ENCODE assay signal across 8 cellular contexts in the genomic region with DNA sequence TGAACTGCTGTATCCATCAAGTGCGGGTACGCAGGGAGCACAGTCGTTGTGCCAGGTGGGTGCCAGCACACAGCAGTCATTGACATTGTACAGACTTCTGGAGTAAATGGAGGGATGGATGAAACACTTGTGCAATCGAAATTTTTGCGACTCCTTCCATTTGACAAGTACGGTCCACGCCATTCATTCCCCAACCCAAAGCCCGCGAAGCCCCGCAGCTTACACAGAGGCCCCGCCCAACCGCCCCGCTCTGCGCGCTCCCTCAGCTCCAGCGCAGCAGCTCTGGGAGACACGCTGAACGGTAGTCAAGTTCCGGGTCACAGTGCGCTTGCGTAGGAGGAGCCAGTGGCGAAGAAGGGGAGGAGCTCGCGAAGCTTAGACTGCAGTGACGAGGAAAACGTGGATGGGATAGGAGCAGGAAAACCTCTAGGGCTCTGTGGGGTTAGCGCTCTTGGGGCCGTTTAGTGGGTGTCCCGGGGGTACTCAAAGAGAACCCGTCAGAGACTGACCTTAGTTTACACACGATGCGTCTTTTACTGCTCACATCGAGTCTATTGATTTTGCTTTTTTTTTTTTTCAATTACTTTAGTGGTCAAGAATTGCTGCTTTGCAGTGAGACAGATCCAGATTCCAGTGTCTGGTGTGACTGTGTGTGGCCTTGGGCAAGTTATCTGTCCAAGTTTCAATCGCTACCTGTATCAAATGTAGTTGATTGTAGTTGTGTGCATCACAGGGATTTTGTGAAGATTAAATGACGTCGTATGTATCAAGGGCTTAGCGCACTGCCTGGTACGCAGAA.
A peak's percentile ranks its signal among the peaks of the same experiment; 100 is the strongest.
DNase-seq lines count a peak whose midpoint lies in the region; ATAC-seq and TF ChIP-seq lines count a peak whose summit lies in the region.

No MANE protein-coding gene starts in this region.

- peak overlapping the region; percentile 47 for H3K4me3 ChIP-seq in astrocyte of the spinal cord (ENCODE audit: low read depth, low read length)

- peak; percentile 100 for ATAC-seq in HG02870 (IDR thresholded peaks at IDR 0.05; ENCODE audit: unreplicated experiment)

- TF ChIP-seq POLR2A in GM15510 (IDR thresholded peaks at IDR 0.05; ENCODE audit: borderline replicate concordance, extremely low read depth, insufficient read length): peak; percentile 80

- DNase-seq in NCI-H1694 treated with DMSO at 0.1 percent for 48 hours (lab: John Stamatoyannopoulos, UW): peak; percentile 62
- DNase-seq in T-helper 22 cell (ENCODE audit: low read depth): peak; percentile 77
- DNase-seq in astrocyte of the spinal cord (ENCODE audit: low read depth, low spot score): peak; percentile 88
- DNase-seq in hypothalamus (lab: John Stamatoyannopoulos, UW): peak; percentile 28 to 94 (median 83)
- peak; percentile 91 for DNase-seq in retina
- DNase-seq in UCSD-AML1 (lab: John Stamatoyannopoulos, UW; ENCODE audit: unreplicated experiment): no peak

- in situ Hi-C loops in astrocyte of the spinal cord (cut with HindIII; ENCODE audit: low sequenced_read_pairs): no loop called here

- no peak for TF ChIP-seq CTCF in astrocyte of the spinal cord (IDR thresholded peaks at IDR 0.05; ENCODE audit: low read depth, low read length)
